15 cellular contexts compared by ENCODE assay signal in the genomic region with DNA sequence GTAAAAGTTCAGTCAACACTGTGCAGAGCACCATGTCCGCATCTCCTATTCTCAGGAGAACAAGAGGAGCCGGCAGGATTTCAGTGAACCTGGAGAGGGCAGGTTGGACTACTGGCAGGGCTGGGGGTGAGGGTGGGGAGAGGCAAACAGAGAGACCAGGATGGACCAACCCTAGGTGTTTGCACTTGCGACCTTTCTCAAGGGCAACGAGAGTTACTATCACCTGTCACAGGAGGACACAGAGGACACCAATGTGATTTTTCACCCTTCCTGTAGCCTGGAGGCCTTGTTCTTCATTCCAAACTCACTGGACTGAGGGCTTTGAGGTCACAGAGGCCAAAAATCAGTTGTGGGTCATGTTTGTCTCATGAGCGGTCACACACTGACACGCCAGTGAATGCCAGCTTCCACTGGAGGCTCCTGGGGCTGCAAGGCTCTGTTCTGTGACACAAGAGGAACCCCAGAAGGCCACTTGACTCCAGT.
"Had no signal": no experiment of that assay in that cellular context is flagged by ENCODE, and none has a peak within 500 bp of the region (broad histone marks: within the 10 kb centered on the region; RNA-seq: fewer than 3 reads in every experiment).

No MANE protein-coding gene starts in this region.

- H3K27ac ChIP-seq: adrenal gland, ovary, tibial nerve had no signal

- FAIRE-seq: small intestine had no signal

- H3K36me3 ChIP-seq: adrenal gland, ovary, tibial nerve had no signal

- H3K4me3 Mint-ChIP-seq: activated CD4-positive, alpha-beta T cell treated with anti-CD3 and anti-CD28 coated beads for 36 hours; activated CD8-positive, alpha-beta T cell treated with anti-CD3 and anti-CD28 coated beads for 36 hours; activated naive CD4-positive, alpha-beta T cell treated with anti-CD3 and anti-CD28 coated beads, Interleukin-2, amount 10 ng/mL, durations not matched to agents 7 days and 5 days; activated T-helper 1 cell treated with anti-CD3 and anti-CD28 coated beads, Interleukin-12 subunit alpha, Interleukin-12 subunit beta, Interleukin-2, Interleukin-4 antibody, amounts not matched to agents 30 ng/mL and 10 ng/mL and 1 ng/mL, durations not matched to agents 14 hours and 24 hours and 36 hours; effector memory CD8-positive, alpha-beta T cell; memory B cell; neural crest cell had no signal

- ATAC-seq: activated CD4-positive, alpha-beta T cell treated with anti-CD3 and anti-CD28 coated beads for 36 hours; activated CD8-positive, alpha-beta T cell treated with anti-CD3 and anti-CD28 coated beads for 36 hours; effector memory CD8-positive, alpha-beta T cell; left cardiac atrium had no signal

- H3K9me3 Mint-ChIP-seq: effector memory CD8-positive, alpha-beta T cell had no signal

- DNase-seq: activated CD4-positive, alpha-beta T cell treated with anti-CD3 and anti-CD28 coated beads for 36 hours; activated CD8-positive, alpha-beta T cell treated with anti-CD3 and anti-CD28 coated beads for 36 hours; activated naive CD4-positive, alpha-beta T cell treated with anti-CD3 and anti-CD28 coated beads, Interleukin-2, amount 10 ng/mL, durations not matched to agents 7 days and 5 days; central memory CD4-positive, alpha-beta T cell; effector memory CD8-positive, alpha-beta T cell; hypothalamus; left cardiac atrium; small intestine; T-helper 9 cell had no signal

- H3K36me3 Mint-ChIP-seq: activated naive CD4-positive, alpha-beta T cell treated with anti-CD3 and anti-CD28 coated beads, Interleukin-2, amount 10 ng/mL, durations not matched to agents 7 days and 5 days; memory B cell had no signal

- H3K4me3 ChIP-seq: adrenal gland, ovary, tibial nerve had no signal

- H3K9me3 ChIP-seq: adrenal gland, ovary had no signal

- H3K27ac Mint-ChIP-seq: activated CD4-positive, alpha-beta T cell treated with anti-CD3 and anti-CD28 coated beads for 36 hours; activated CD8-positive, alpha-beta T cell treated with anti-CD3 and anti-CD28 coated beads for 36 hours; activated naive CD4-positive, alpha-beta T cell treated with anti-CD3 and anti-CD28 coated beads, Interleukin-2, amount 10 ng/mL, durations not matched to agents 7 days and 5 days; activated T-helper 1 cell treated with anti-CD3 and anti-CD28 coated beads, Interleukin-12 subunit alpha, Interleukin-12 subunit beta, Interleukin-2, Interleukin-4 antibody, amounts not matched to agents 30 ng/mL and 10 ng/mL and 1 ng/mL, durations not matched to agents 14 hours and 24 hours and 36 hours; effector memory CD8-positive, alpha-beta T cell; memory B cell had no signal

- H3K4me1 Mint-ChIP-seq: activated CD4-positive, alpha-beta T cell treated with anti-CD3 and anti-CD28 coated beads for 36 hours had no signal

- H3K27me3 ChIP-seq: adrenal gland, ovary, tibial nerve had no signal
